In genomic region chr7:99720370-99721128, GRCh38 we compare ENCODE assay signal across 1 cellular context.
TF ChIP-seq lines count a peak whose summit lies in the region.

No MANE protein-coding gene starts in this region.

TF ChIP-seq in HepG2, 621 proteins besides CTCF, POLR2A, EP300 and RAD21 (continues in another document):
- TF ChIP-seq TBX2 (CRISPR knock-in tag; IDR thresholded peaks at IDR 0.05; ENCODE audit: borderline replicate concordance) (0 out of 2 replicates have a peak, but pooled peaks have one; percentile 19), RBFOX2 (IDR thresholded peaks at IDR 0.05; ENCODE audit: low read depth, low read length) (0 out of 2 replicates have a peak, but pooled peaks have one; percentile 27), ZNF749 (CRISPR knock-in tag; IDR thresholded peaks at IDR 0.05; ENCODE audit: borderline replicate concordance) (peak; percentile 40; the same call in 1 of the 2 replicates), EHMT2 (IDR thresholded peaks at IDR 0.05; ENCODE audit: borderline replicate concordance, low read depth, low read length) (no peak), ZFP1 (CRISPR knock-in tag; IDR thresholded peaks at IDR 0.05) (no peak), ZNF34 (CRISPR knock-in tag; IDR thresholded peaks at IDR 0.05; ENCODE audit: borderline replicate concordance) (no peak), ZNF468 (CRISPR knock-in tag; IDR thresholded peaks at IDR 0.05) (0 out of 2 replicates have a peak, but pooled peaks have one; percentile 36), NFE2L2 (IDR thresholded peaks at IDR 0.05; ENCODE audit: low read length) (no peak), DMAP1 (CRISPR knock-in tag; IDR thresholded peaks at IDR 0.05) (peak; percentile 57; the same call in 1 of the 2 replicates), RARG (CRISPR knock-in tag; IDR thresholded peaks at IDR 0.05; ENCODE audit: low read depth) (no peak), ZSCAN25 (CRISPR knock-in tag; IDR thresholded peaks at IDR 0.05) (no peak), ZSCAN31 (CRISPR knock-in tag; IDR thresholded peaks at IDR 0.05; ENCODE audit: low read depth) (no peak), FOXA3 (CRISPR knock-in tag; IDR thresholded peaks at IDR 0.05) (peak; percentile 82), ZNF331 (CRISPR knock-in tag; IDR thresholded peaks at IDR 0.05) (peak; percentile 59; the same call in 1 of the 2 replicates), JARID2 (CRISPR knock-in tag; IDR thresholded peaks at IDR 0.05; ENCODE audit: insufficient replicate concordance) (peak; percentile 22), ZNF644 (CRISPR knock-in tag; IDR thresholded peaks at IDR 0.05; ENCODE audit: low read depth) (peak; percentile 59; the same call in 1 of the 2 replicates), TEAD3 (CRISPR knock-in tag; optimal IDR thresholded peaks at IDR 0.05; ENCODE audit: borderline replicate concordance) (peak; percentile 31), ZMYM4 (CRISPR knock-in tag; IDR thresholded peaks at IDR 0.05) (peak; percentile 57), CEBPG (CRISPR knock-in tag; IDR thresholded peaks at IDR 0.05) (peak; percentile 70), ZNF709 (CRISPR knock-in tag; IDR thresholded peaks at IDR 0.05) (no peak), UBTF (CRISPR knock-in tag; IDR thresholded peaks at IDR 0.05) (peak; percentile 18; the same call in 1 of the 2 replicates), ZNF414 (CRISPR knock-in tag; IDR thresholded peaks at IDR 0.05) (no peak), NCOA2 (CRISPR knock-in tag; IDR thresholded peaks at IDR 0.05) (peak; percentile 80), ZNF782 (CRISPR knock-in tag; IDR thresholded peaks at IDR 0.05; ENCODE audit: borderline replicate concordance) (no peak), SAP130 (CRISPR knock-in tag; IDR thresholded peaks at IDR 0.05; ENCODE audit: low read depth) (peak; percentile 57), ARID5B (CRISPR knock-in tag; IDR thresholded peaks at IDR 0.05) (peak; percentile 90), ERF (CRISPR knock-in tag; IDR thresholded peaks at IDR 0.05) (peak; percentile 68), SKIL (CRISPR knock-in tag; IDR thresholded peaks at IDR 0.05; ENCODE audit: borderline replicate concordance) (peak; percentile 58; the same call in 1 of the 2 replicates), BCL6 (CRISPR knock-in tag; IDR thresholded peaks at IDR 0.05) (peak; percentile 66), ZFX (CRISPR knock-in tag; IDR thresholded peaks at IDR 0.05; ENCODE audit: low read depth) (peak; percentile 29; the same call in 1 of the 2 replicates), HIVEP1 (CRISPR knock-in tag; IDR thresholded peaks at IDR 0.05) (no peak), ZNF75D (CRISPR knock-in tag; IDR thresholded peaks at IDR 0.05; ENCODE audit: borderline replicate concordance) (no peak), ZMYM2 (CRISPR knock-in tag; IDR thresholded peaks at IDR 0.05) (peak; percentile 65), RCOR2 (CRISPR knock-in tag; IDR thresholded peaks at IDR 0.05) (peak; percentile 74; the same call in 1 of the 2 replicates), KMT2A (CRISPR knock-in tag; IDR thresholded peaks at IDR 0.05) (no peak), ISL2 (CRISPR knock-in tag; IDR thresholded peaks at IDR 0.05) (peak; percentile 37; the same call in 1 of the 2 replicates), ELF4 (CRISPR knock-in tag; IDR thresholded peaks at IDR 0.05; ENCODE audit: borderline replicate concordance) (0 out of 2 replicates have a peak, but pooled peaks have one; percentile 45), RARA (CRISPR knock-in tag; IDR thresholded peaks at IDR 0.05) (peak; percentile 56; the same call in 1 of the 2 replicates), HOXA3 (CRISPR knock-in tag; IDR thresholded peaks at IDR 0.05) (peak; percentile 30; the same call in 1 of the 2 replicates), RBAK (CRISPR knock-in tag; IDR thresholded peaks at IDR 0.05) (no peak), AKNA (CRISPR knock-in tag; IDR thresholded peaks at IDR 0.05; ENCODE audit: borderline replicate concordance) (no peak), ZNF704 (CRISPR knock-in tag; IDR thresholded peaks at IDR 0.05; ENCODE audit: borderline replicate concordance) (no peak), ZNF264 (CRISPR knock-in tag; IDR thresholded peaks at IDR 0.05) (no peak), FOSL2 (CRISPR knock-in tag; IDR thresholded peaks at IDR 0.05) (0 out of 2 replicates have a peak, but pooled peaks have one; percentile 18), GABPA (IDR thresholded peaks at IDR 0.05; ENCODE audit: low read depth, low read length) (no peak), GABPA (CRISPR knock-in tag; IDR thresholded peaks at IDR 0.05; ENCODE audit: low read depth) (peak; percentile 45; the same call in 1 of the 2 replicates), ATF4 (CRISPR knock-in tag; IDR thresholded peaks at IDR 0.05) (peak in 1 of 2 experiments; percentile 49; a peak in 1 of 4 replicates), TAF1 (CRISPR knock-in tag; IDR thresholded peaks at IDR 0.05) (no peak), PHF5A (CRISPR knock-in tag; IDR thresholded peaks at IDR 0.05; ENCODE audit: low read depth, unreplicated experiment) (peak; percentile 31), ZNF430 (CRISPR knock-in tag; IDR thresholded peaks at IDR 0.05) (peak; percentile 80; the same call in 1 of the 2 replicates), CENPX (CRISPR knock-in tag; IDR thresholded peaks at IDR 0.05) (no peak), RXRB (CRISPR knock-in tag; IDR thresholded peaks at IDR 0.05; ENCODE audit: borderline replicate concordance) (peak; percentile 72; the same call in 1 of the 2 replicates), BHLHE40 (IDR thresholded peaks at IDR 0.05; ENCODE audit: low read length) (no peak), PHF21A (CRISPR knock-in tag; IDR thresholded peaks at IDR 0.05) (peak; percentile 71)
